Comparison of ENCODE assay signal across 8 cellular contexts in genomic region chr19:29672319-29672932, GRCh38. TPM values are rescaled to one million over a fixed set of nuclear protein-coding genes. Genes with fewer than 3 reads are reported as not detected.
DNase-seq lines count a peak whose midpoint lies in the region; ATAC-seq and TF ChIP-seq lines count a peak whose summit lies in the region.

No MANE protein-coding gene starts in this region.

- H3K36me3 ChIP-seq in suprapubic skin, result peaks cover 24% of the 10 kb centered on the region

- WGBS in suprapubic skin, result 89% methylated on average over 8 of the region's 8 CpGs

- H3K27ac Mint-ChIP-seq in activated CD8-positive, alpha-beta memory T cell treated with anti-CD3 and anti-CD28 coated beads, Interleukin-2, amount 10 ng/mL, durations not matched to agents 7 days and 5 days, result peak overlapping the region; percentile 90
- H3K27ac Mint-ChIP-seq in activated B cell treated with CpG ODN at 0.5 μM for 24 hours, result peak overlapping the region; percentile 93
- peak overlapping the region; percentile 98 to 100 (median 100) for H3K27ac Mint-ChIP-seq in immature natural killer cell

- no peaks in the 10 kb centered on the region for H3K9me3 Mint-ChIP-seq in activated CD8-positive, alpha-beta memory T cell treated with anti-CD3 and anti-CD28 coated beads, Interleukin-2, amount 10 ng/mL, durations not matched to agents 7 days and 5 days (ENCODE audit: low read depth)
- no peaks in the 10 kb centered on the region for H3K9me3 Mint-ChIP-seq in activated B cell treated with CpG ODN at 0.5 μM for 24 hours
- H3K9me3 Mint-ChIP-seq in immature natural killer cell, result peaks cover 0 to 2% (median 0%) of the 10 kb centered on the region in 6 donors

- H3K4me1 Mint-ChIP-seq in activated CD8-positive, alpha-beta memory T cell treated with anti-CD3 and anti-CD28 coated beads, Interleukin-2, amount 10 ng/mL, durations not matched to agents 7 days and 5 days, result peaks cover 93% of the 10 kb centered on the region
- H3K4me1 Mint-ChIP-seq in activated B cell treated with CpG ODN at 0.5 μM for 24 hours, result peaks cover 54% of the 10 kb centered on the region
- peaks cover 94 to 96% of the 10 kb centered on the region in 2 donors for H3K4me1 Mint-ChIP-seq in immature natural killer cell

- CTCF ChIA-PET in activated CD8-positive, alpha-beta memory T cell treated with anti-CD3 and anti-CD28 coated beads, Interleukin-2, amount 10 ng/mL, durations not matched to agents 7 days and 5 days (lab: Charles Lee), result interaction anchor here (0.7 to 4.0 kb wide), 19 partner anchors 8 to 270 kb away, joined by 3 to 71 read pairs (median 5); partner anchors contain the start of genes C19orf12 and POP4
- CTCF ChIA-PET in activated B cell treated with CpG ODN at 0.5 μM for 24 hours (lab: Charles Lee), result interaction anchor here (0.8 to 2.4 kb wide), 7 partner anchors 43 to 66 kb away, joined by 3 to 26 read pairs (median 4); partner anchors contain the start of genes C19orf12 and POP4

- TF ChIP-seq POLR2A in suprapubic skin (IDR thresholded peaks at IDR 0.05), result no peak

- no peak for DNase-seq in activated CD8-positive, alpha-beta memory T cell treated with anti-CD3 and anti-CD28 coated beads, Interleukin-2, amount 10 ng/mL, durations not matched to agents 7 days and 5 days
- no peak for DNase-seq in activated CD8-positive, alpha-beta memory T cell treated with anti-CD3 and anti-CD28 coated beads, Interleukin-2, amount 50 U/mL, for 4 hours
- no peak for DNase-seq in activated B cell treated with CpG ODN at 0.5 μM for 24 hours
- DNase-seq in immature natural killer cell, result no peak
- no peak for DNase-seq in suprapubic skin (ENCODE audit: low spot score in 2 of 2)
- DNase-seq in amniotic stem cell (lab: John Stamatoyannopoulos, UW), result no peak

- H3K4me3 Mint-ChIP-seq in activated CD8-positive, alpha-beta memory T cell treated with anti-CD3 and anti-CD28 coated beads, Interleukin-2, amount 10 ng/mL, durations not matched to agents 7 days and 5 days, result peak overlapping the region; percentile 64
- H3K4me3 Mint-ChIP-seq in activated B cell treated with CpG ODN at 0.5 μM for 24 hours, result peak overlapping the region; percentile 61
- peak overlapping the region; percentile 80 to 97 (median 93) for H3K4me3 Mint-ChIP-seq in immature natural killer cell

- POLR2A ChIA-PET in activated B cell treated with CpG ODN at 0.5 μM for 24 hours (lab: Charles Lee), result interaction anchor here (0.8 to 3.6 kb wide), 7 partner anchors 9 to 1879 kb away, joined by 3 to 47 read pairs (median 4); partner anchors contain the start of genes C19orf12, POP4 and URI1

- peaks cover 60% of the 10 kb centered on the region for H3K36me3 Mint-ChIP-seq in activated CD8-positive, alpha-beta memory T cell treated with anti-CD3 and anti-CD28 coated beads, Interleukin-2, amount 10 ng/mL, durations not matched to agents 7 days and 5 days
- H3K36me3 Mint-ChIP-seq in activated B cell treated with CpG ODN at 0.5 μM for 24 hours (ENCODE audit: low read depth) (peaks cover 5% of the 10 kb centered on the region), immature natural killer cell (peaks cover 25 to 57% (median 37%) of the 10 kb centered on the region in 3 donors)

- peak overlapping the region; percentile 3 for H3K27ac ChIP-seq in suprapubic skin

- TF ChIP-seq EP300 in suprapubic skin (IDR thresholded peaks at IDR 0.05), result no peak

- no peaks in the 10 kb centered on the region for H3K27me3 ChIP-seq in suprapubic skin

- TF ChIP-seq CTCF in activated B cell treated with CpG ODN at 0.5 μM for 24 hours (IDR thresholded peaks at IDR 0.05) (no peak), suprapubic skin (IDR thresholded peaks at IDR 0.05) (no peak)

- H3K4me3 ChIP-seq in suprapubic skin, result no peak overlapping the region

- no peak for ATAC-seq in activated CD8-positive, alpha-beta memory T cell treated with anti-CD3 and anti-CD28 coated beads, Interleukin-2, amount 10 ng/mL, durations not matched to agents 7 days and 5 days
- ATAC-seq in activated B cell treated with CpG ODN at 0.5 μM for 24 hours (ENCODE audit: low read depth), result no peak
- no peak for ATAC-seq in HG02970 (IDR thresholded peaks at IDR 0.05; ENCODE audit: low FRiP score, unreplicated experiment)
- no peak for ATAC-seq in GM21381 (IDR thresholded peaks at IDR 0.05; ENCODE audit: unreplicated experiment)

- H3K27me3 Mint-ChIP-seq in activated CD8-positive, alpha-beta memory T cell treated with anti-CD3 and anti-CD28 coated beads, Interleukin-2, amount 10 ng/mL, durations not matched to agents 7 days and 5 days, result no peaks in the 10 kb centered on the region
- H3K27me3 Mint-ChIP-seq in activated B cell treated with CpG ODN at 0.5 μM for 24 hours, result no peaks in the 10 kb centered on the region
- H3K27me3 Mint-ChIP-seq in immature natural killer cell (ENCODE audit: low read depth in 3 of 3), result peaks cover 30 to 55% (median 52%) of the 10 kb centered on the region in 3 donors

- intact Hi-C loops in activated B cell treated with CpG ODN at 0.5 μM for 24 hours (cut with micrococcal nuclease), result loop anchor here (1.0 to 2.0 kb wide), 2 partner anchors 8 to 42 kb away; partner anchors contain the start of gene C19orf12

- H3K9me3 ChIP-seq in suprapubic skin, result no peaks in the 10 kb centered on the region

- H3K4me1 ChIP-seq in suprapubic skin, result peaks cover 74% of the 10 kb centered on the region

RNA-seq across cellular contexts. Expression of gene PLEKHF1, which starts 7.2 kb away (rescaled TPM):
- total RNA-seq in activated CD8-positive, alpha-beta memory T cell treated with anti-CD3 and anti-CD28 coated beads, Interleukin-2, amount 10 ng/mL, durations not matched to agents 7 days and 5 days, result 10 to 100 TPM; 42.4 to 64.1 TPM
- total RNA-seq in activated B cell treated with CpG ODN at 0.5 μM for 24 hours, result 5.5 and 5.8 TPM in 2 replicates
- 100 to 1,000 TPM; 107 to 244 (median 141) TPM for polyA plus RNA-seq in immature natural killer cell
- 10 to 100 TPM in 2 of 4 donors, 1 to 10 TPM in 2; 4.5 to 18.8 (median 9.7) TPM for total RNA-seq in suprapubic skin

RNA-seq across cellular contexts. Expression of gene C19orf12, which starts 42.6 kb away (rescaled TPM):
- 10 to 100 TPM; 43.6 to 44.1 TPM for total RNA-seq in activated CD8-positive, alpha-beta memory T cell treated with anti-CD3 and anti-CD28 coated beads, Interleukin-2, amount 10 ng/mL, durations not matched to agents 7 days and 5 days
- total RNA-seq in activated B cell treated with CpG ODN at 0.5 μM for 24 hours (21.1 and 21.6 TPM in 2 replicates), suprapubic skin (10 to 100 TPM; 19.6 to 35.8 (median 27.3) TPM)
- polyA plus RNA-seq in immature natural killer cell, result 10 to 100 TPM; 32.4 to 68.3 (median 60.3) TPM
